In the genomic region with DNA sequence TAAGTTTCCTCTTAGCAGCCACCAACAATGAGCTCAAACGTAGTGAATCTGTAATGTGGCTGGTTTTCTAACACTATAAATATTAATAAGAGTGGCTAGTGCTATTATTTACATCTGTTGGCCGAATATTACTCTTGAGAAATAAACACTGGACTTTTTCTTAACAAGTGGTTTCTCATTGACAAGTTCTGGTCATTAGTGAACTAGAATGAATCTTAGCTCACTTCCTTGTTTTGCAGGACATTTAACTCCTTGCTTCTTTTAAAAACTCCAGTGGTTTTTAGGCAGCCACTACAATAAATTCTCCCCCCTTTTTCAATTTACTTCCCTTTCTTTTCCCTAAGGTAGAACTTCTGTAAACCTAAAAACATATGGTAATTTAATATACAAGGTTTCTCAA, we compare ENCODE assay signal across 20 cellular contexts.
DNase-seq lines count a peak whose midpoint lies in the region; ATAC-seq, FAIRE-seq and TF ChIP-seq lines count a peak whose summit lies in the region.
"Had no signal": no experiment of that assay in that cellular context is flagged by ENCODE, and none has a peak within 500 bp of the region (broad histone marks: within the 10 kb centered on the region; RNA-seq: fewer than 3 reads in every experiment).

No MANE protein-coding gene starts in this region.

- no peak for ATAC-seq in CD8-positive, alpha-beta T cell
- ATAC-seq in left lung (peak; percentile 39), HG02623 (IDR thresholded peaks at IDR 0.05; ENCODE audit: unreplicated experiment) (no peak)

- no peak overlapping the region for H3K4me3 ChIP-seq in CD8-positive, alpha-beta T cell (ENCODE audit: low read depth, low read length)
- H3K4me3 ChIP-seq in left lung: no peak overlapping the region

- no peak overlapping the region for H3K27ac ChIP-seq in CD8-positive, alpha-beta T cell (ENCODE audit: low read depth, low read length)
- no peak overlapping the region for H3K27ac ChIP-seq in left lung
- H3K27ac ChIP-seq: HL-60 had no signal

- no peaks in the 10 kb centered on the region for H3K9me3 ChIP-seq in CD8-positive, alpha-beta T cell (ENCODE audit: low read length)
- H3K9me3 ChIP-seq in left lung: no peaks in the 10 kb centered on the region
- H3K9me3 ChIP-seq: SK-N-SH had no signal

- peaks cover 5% of the 10 kb centered on the region for H3K36me3 ChIP-seq in CD8-positive, alpha-beta T cell (ENCODE audit: insufficient read depth, low read length)
- peaks cover 0 to 47% of the 10 kb centered on the region in 2 donors for H3K36me3 ChIP-seq in left lung

- no peaks in the 10 kb centered on the region for H3K27me3 ChIP-seq in CD8-positive, alpha-beta T cell (ENCODE audit: insufficient read depth, low read length)
- H3K27me3 ChIP-seq in left lung: no peaks in the 10 kb centered on the region

- CTCF ChIA-PET in CD8-positive, alpha-beta T cell (lab: Charles Lee): no interaction called here

- TF ChIP-seq CTCF in CD8-positive, alpha-beta T cell (IDR thresholded peaks at IDR 0.05): no peak
- no peak for TF ChIP-seq CTCF in left lung (IDR thresholded peaks at IDR 0.05)

- peak overlapping the region; percentile 73 for H3K27ac Mint-ChIP-seq in CD8-positive, alpha-beta T cell
- H3K27ac Mint-ChIP-seq: B cell; CD4-positive, alpha-beta T cell had no signal

- H3K4me3 Mint-ChIP-seq in CD8-positive, alpha-beta T cell: no peak overlapping the region
- H3K4me3 Mint-ChIP-seq: B cell; CD4-positive, alpha-beta T cell had no signal

- TF ChIP-seq POLR2A in GM12891 (IDR thresholded peaks at IDR 0.05; ENCODE audit: low read depth, low read length): no peak

- peaks cover 63% of the 10 kb centered on the region for H3K36me3 Mint-ChIP-seq in CD8-positive, alpha-beta T cell

- H3K4me1 ChIP-seq in CD8-positive, alpha-beta T cell (ENCODE audit: insufficient read depth, low read length): no peaks in the 10 kb centered on the region
- no peaks in the 10 kb centered on the region for H3K4me1 ChIP-seq in left lung

- intact Hi-C loops in CD8-positive, alpha-beta T cell (cut with DNase I, micrococcal nuclease): no loop called here
- intact Hi-C loops in left lung (cut with DNase I): no loop called here

- no peaks in the 10 kb centered on the region for H3K27me3 Mint-ChIP-seq in CD8-positive, alpha-beta T cell (ENCODE audit: low read depth)
- H3K27me3 Mint-ChIP-seq: B cell; CD4-positive, alpha-beta T cell had no signal

- FAIRE-seq in GM12891 (lab: Jason Lieb, UNC): no peak
- FAIRE-seq: GM18507, HTR-8/SVneo had no signal

- H3K4me1 Mint-ChIP-seq in CD8-positive, alpha-beta T cell (ENCODE audit: low read depth): no peaks in the 10 kb centered on the region
- H3K4me1 Mint-ChIP-seq: B cell had no signal

- H3K9me3 Mint-ChIP-seq in CD8-positive, alpha-beta T cell: no peaks in the 10 kb centered on the region
- H3K9me3 Mint-ChIP-seq: CD4-positive, alpha-beta T cell had no signal

- no peak for DNase-seq in CD8-positive, alpha-beta T cell
- DNase-seq in GM12891 (ENCODE audit: insufficient read length, low spot score) (no peak), SKM-1 treated with dmso at 0.1 percent for 144 hours (lab: John Stamatoyannopoulos, UW; ENCODE audit: unreplicated experiment) (peak; percentile 15), left lung (no peak), A172 (ENCODE audit: low spot score) (no peak), NCI-H510A (lab: John Stamatoyannopoulos, UW) (no peak)
- no peak for DNase-seq in activated CD4-positive, alpha-beta T cell treated with anti-CD3 and anti-CD28 coated beads, Interleukin-2, amount 50 U/mL, for 1 hour
- DNase-seq: CD4-positive, alpha-beta T cell; DMS79 treated with DMSO at 0.1 percent for 48 hours; HCEC 1CT; NCI-H1436 treated with DMSO at 0.1 percent for 48 hours; NCI-H2081; NCI-H524; SHP77; SK-N-SH had no signal

- POLR2A ChIA-PET in CD8-positive, alpha-beta T cell (lab: Charles Lee): no interaction called here

TF ChIP-seq in GM12891, 5 proteins besides CTCF, POLR2A, EP300 and RAD21:
- TF ChIP-seq POU2F2 (IDR thresholded peaks at IDR 0.05; ENCODE audit: low read depth, low read length): no peak
- TF ChIP-seq TAF1 (IDR thresholded peaks at IDR 0.05; ENCODE audit: low read depth, low read length): no peak
- TF ChIP-seq PAX5 (IDR thresholded peaks at IDR 0.05; ENCODE audit: insufficient read depth, low read length, severe bottlenecking): no peak
- TF ChIP-seq SPI1 (IDR thresholded peaks at IDR 0.05; ENCODE audit: low read depth, low read length): peak; percentile 38; the same call in 1 of the 2 replicates
TF ChIP-seq in GM12891: peak in this region for 1.
